ENCODE assay signal across 11 cellular contexts in the genomic region with DNA sequence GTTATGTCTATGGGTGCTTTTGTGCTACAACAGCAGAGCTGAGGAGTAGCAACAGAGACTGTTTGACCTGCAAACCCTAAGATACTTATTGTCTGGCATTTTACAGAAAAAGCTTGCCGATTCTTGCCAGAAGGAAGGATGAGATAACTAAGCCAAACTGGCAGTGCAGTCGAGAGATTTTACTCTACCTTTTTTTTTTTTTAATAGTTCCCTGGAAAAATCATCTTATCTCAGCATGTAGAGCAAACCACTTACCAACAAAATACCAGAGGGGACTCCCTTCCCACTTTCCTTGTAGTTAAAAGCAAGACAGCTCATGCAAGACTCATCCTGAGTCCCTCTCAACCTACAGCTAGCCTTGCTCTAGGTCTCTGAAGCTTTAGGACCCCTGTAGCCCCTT.
DNase-seq lines count a peak whose midpoint lies in the region; ATAC-seq and TF ChIP-seq lines count a peak whose summit lies in the region.
"Had no signal": no experiment of that assay in that cellular context is flagged by ENCODE, and none has a peak within 500 bp of the region (broad histone marks: within the 10 kb centered on the region; RNA-seq: fewer than 3 reads in every experiment).

No MANE protein-coding gene starts in this region.

- H3K4me3 ChIP-seq in breast epithelium (no peak overlapping the region), left lung (no peak overlapping the region), suprapubic skin (no peak overlapping the region)
- H3K4me3 ChIP-seq in CD8-positive, alpha-beta T cell (ENCODE audit: low read depth, low read length): no peak overlapping the region

- H3K27me3 Mint-ChIP-seq in CD8-positive, alpha-beta T cell (ENCODE audit: low read depth): no peaks in the 10 kb centered on the region
- H3K27me3 Mint-ChIP-seq in Calu3 (ENCODE audit: unreplicated experiment): no peaks in the 10 kb centered on the region
- H3K27me3 Mint-ChIP-seq: activated CD4-positive, alpha-beta memory T cell treated with anti-CD3 and anti-CD28 coated beads, Interleukin-2, amount 10 ng/mL, durations not matched to agents 7 days and 5 days had no signal

- CTCF ChIA-PET in CD8-positive, alpha-beta T cell (lab: Charles Lee): no interaction called here
- CTCF ChIA-PET in Calu3 (lab: Charles Lee): interaction anchor here (0.9 to 1.3 kb wide), 4 partner anchors 8 to 142 kb away, joined by 3 to 13 read pairs (median 4); no protein-coding TSS in a partner anchor

- H3K9me3 ChIP-seq in breast epithelium (no peaks in the 10 kb centered on the region), left lung (no peaks in the 10 kb centered on the region), suprapubic skin (no peaks in the 10 kb centered on the region)
- no peaks in the 10 kb centered on the region for H3K9me3 ChIP-seq in CD8-positive, alpha-beta T cell (ENCODE audit: low read length)

- H3K36me3 ChIP-seq in breast epithelium (no peaks in the 10 kb centered on the region), left lung (peaks cover 0 to 45% of the 10 kb centered on the region in 2 donors), suprapubic skin (peaks cover 18% of the 10 kb centered on the region)
- no peaks in the 10 kb centered on the region for H3K36me3 ChIP-seq in CD8-positive, alpha-beta T cell (ENCODE audit: insufficient read depth, low read length)

- peak; percentile 30 for ATAC-seq in left lung
- no peak for ATAC-seq in CD8-positive, alpha-beta T cell

- no peaks in the 10 kb centered on the region for H3K4me1 Mint-ChIP-seq in CD8-positive, alpha-beta T cell (ENCODE audit: low read depth)
- H3K4me1 Mint-ChIP-seq in Calu3 (ENCODE audit: low read depth, unreplicated experiment): peaks cover 23% of the 10 kb centered on the region
- H3K4me1 Mint-ChIP-seq: activated CD4-positive, alpha-beta memory T cell treated with anti-CD3 and anti-CD28 coated beads, Interleukin-2, amount 10 ng/mL, durations not matched to agents 7 days and 5 days had no signal

- DNase-seq in OCI-M1 (lab: John Stamatoyannopoulos, UW) (peak; percentile 91), breast epithelium (ENCODE audit: low spot score in 2 of 2) (no peak), left lung (no peak), suprapubic skin (ENCODE audit: low spot score in 2 of 2) (no peak), DMS114 treated with DMSO at 0.1 percent for 48 hours (lab: John Stamatoyannopoulos, UW; ENCODE audit: unreplicated experiment) (no peak), Calu3 (no peak)
- DNase-seq in activated effector memory CD4-positive, alpha-beta T cell treated with Interleukin-2 at 50 U/mL for 16 hours: no peak
- no peak for DNase-seq in CD8-positive, alpha-beta T cell
- DNase-seq: activated CD4-positive, alpha-beta memory T cell treated with anti-CD3 and anti-CD28 coated beads, Interleukin-2, amount 10 ng/mL, durations not matched to agents 7 days and 5 days; activated naive CD4-positive, alpha-beta T cell treated with Interleukin-2 at 50 U/mL for 16 hours; SW 1271 had no signal

- POLR2A ChIA-PET in CD8-positive, alpha-beta T cell (lab: Charles Lee): interaction anchor here (1.0 kb wide), 1 partner anchor 29 kb away, joined by 3 read pairs; no protein-coding TSS in a partner anchor

- TF ChIP-seq CTCF in breast epithelium (IDR thresholded peaks at IDR 0.05) (no peak), left lung (IDR thresholded peaks at IDR 0.05) (no peak), suprapubic skin (IDR thresholded peaks at IDR 0.05) (no peak), Calu3 (IDR thresholded peaks at IDR 0.05; ENCODE audit: unreplicated experiment) (no peak)
- no peak for TF ChIP-seq CTCF in CD8-positive, alpha-beta T cell (IDR thresholded peaks at IDR 0.05)

- H3K27ac Mint-ChIP-seq in CD8-positive, alpha-beta T cell: no peak overlapping the region
- no peak overlapping the region for H3K27ac Mint-ChIP-seq in Calu3 (ENCODE audit: unreplicated experiment)
- H3K27ac Mint-ChIP-seq: activated CD4-positive, alpha-beta memory T cell treated with anti-CD3 and anti-CD28 coated beads, Interleukin-2, amount 10 ng/mL, durations not matched to agents 7 days and 5 days had no signal

- no peak for TF ChIP-seq EP300 in suprapubic skin (IDR thresholded peaks at IDR 0.05)

- WGBS in suprapubic skin: 19% methylated on average over 2 of the region's 2 CpGs

- peaks cover 51% of the 10 kb centered on the region for H3K36me3 Mint-ChIP-seq in CD8-positive, alpha-beta T cell
- H3K36me3 Mint-ChIP-seq in Calu3 (ENCODE audit: insufficient read depth, unreplicated experiment): no peaks in the 10 kb centered on the region

- no peaks in the 10 kb centered on the region for H3K27me3 ChIP-seq in breast epithelium
- no peaks in the 10 kb centered on the region for H3K27me3 ChIP-seq in left lung
- no peaks in the 10 kb centered on the region for H3K27me3 ChIP-seq in suprapubic skin
- H3K27me3 ChIP-seq in CD8-positive, alpha-beta T cell (ENCODE audit: insufficient read depth, low read length): no peaks in the 10 kb centered on the region

- H3K27ac ChIP-seq in breast epithelium (peak overlapping the region; percentile 49 to 78), left lung (peak overlapping the region; percentile 4 to 33), suprapubic skin (peak overlapping the region; percentile 58)
- H3K27ac ChIP-seq in CD8-positive, alpha-beta T cell (ENCODE audit: low read depth, low read length): no peak overlapping the region

- H3K4me3 Mint-ChIP-seq in CD8-positive, alpha-beta T cell: no peak overlapping the region
- H3K4me3 Mint-ChIP-seq in Calu3 (ENCODE audit: low read depth, unreplicated experiment): no peak overlapping the region
- H3K4me3 Mint-ChIP-seq: activated CD4-positive, alpha-beta memory T cell treated with anti-CD3 and anti-CD28 coated beads, Interleukin-2, amount 10 ng/mL, durations not matched to agents 7 days and 5 days had no signal

- H3K4me1 ChIP-seq in breast epithelium (peaks cover 0 to 24% of the 10 kb centered on the region in 2 donors), left lung (peaks cover 23 to 28% of the 10 kb centered on the region in 2 donors), suprapubic skin (peaks cover 58% of the 10 kb centered on the region)
- H3K4me1 ChIP-seq in CD8-positive, alpha-beta T cell (ENCODE audit: insufficient read depth, low read length): no peaks in the 10 kb centered on the region

- TF ChIP-seq POLR2A in breast epithelium (IDR thresholded peaks at IDR 0.05) (no peak), suprapubic skin (IDR thresholded peaks at IDR 0.05) (no peak)

- H3K9me3 Mint-ChIP-seq in CD8-positive, alpha-beta T cell: no peaks in the 10 kb centered on the region
- no peaks in the 10 kb centered on the region for H3K9me3 Mint-ChIP-seq in Calu3 (ENCODE audit: low read depth, unreplicated experiment)
- H3K9me3 Mint-ChIP-seq: activated CD4-positive, alpha-beta memory T cell treated with anti-CD3 and anti-CD28 coated beads, Interleukin-2, amount 10 ng/mL, durations not matched to agents 7 days and 5 days had no signal

- no TSS peak for BruUV-seq in Calu3 (replicated peaks; lab: Mats Ljungman, UMichigan)

- intact Hi-C loops in breast epithelium (cut with DNase I; ENCODE audit: low total_unique reads): no loop called here
- intact Hi-C loops in left lung (cut with DNase I): no loop called here
- intact Hi-C loops in CD8-positive, alpha-beta T cell (cut with DNase I, micrococcal nuclease): no loop called here
- intact Hi-C loops in Calu3 (cut with micrococcal nuclease; ENCODE audit: unreplicated experiment): loop anchor here (10.0 kb wide), 1 partner anchor 113 kb away; no protein-coding TSS in a partner anchor
